Comparison of ENCODE assay signal across 8 cellular contexts in the genomic region with DNA sequence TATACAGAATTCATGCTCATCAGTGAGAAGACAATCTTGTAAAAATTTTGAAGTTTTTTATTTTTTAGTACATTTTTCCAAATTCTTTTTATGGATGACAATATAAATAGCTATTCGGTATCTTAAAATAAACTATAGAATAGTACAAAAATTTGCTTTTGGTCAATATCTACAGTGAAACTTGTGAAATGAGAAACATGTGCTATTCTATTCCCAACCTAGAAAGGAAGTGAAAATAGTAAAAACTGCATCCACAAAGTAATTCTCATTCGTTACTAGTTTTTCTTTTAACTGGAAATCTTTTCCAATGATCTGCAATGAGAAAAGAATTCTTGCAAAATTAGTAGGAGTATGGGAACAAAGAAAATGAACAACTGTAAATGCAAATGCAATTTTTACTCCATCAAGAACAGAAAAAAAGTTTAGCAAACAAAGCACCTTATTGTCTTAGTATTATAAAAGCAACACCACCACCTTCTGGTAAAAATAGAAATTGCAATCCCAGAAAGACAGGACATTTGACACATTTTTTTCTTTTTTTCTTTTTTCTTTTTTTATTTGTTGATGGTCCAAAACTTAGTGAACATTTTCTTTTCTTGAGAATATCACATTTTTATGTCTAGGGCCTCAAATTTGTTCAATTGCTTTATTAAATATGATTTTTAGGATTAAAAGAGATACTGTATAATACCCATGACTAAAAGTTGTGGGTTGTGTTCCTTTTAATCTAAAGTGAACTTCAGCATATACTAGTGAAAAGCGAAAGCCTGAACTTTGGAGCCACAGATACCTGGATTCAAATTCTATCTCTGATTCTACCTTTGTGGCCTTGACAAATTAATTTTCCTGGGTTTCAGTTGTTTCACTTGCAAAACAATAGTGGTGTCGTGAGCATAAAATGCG.
DNase-seq lines count a peak whose midpoint lies in the region; ATAC-seq and TF ChIP-seq lines count a peak whose summit lies in the region.

No MANE protein-coding gene starts in this region.

- H3K27me3 Mint-ChIP-seq in CD4-positive, alpha-beta memory T cell = peaks cover 0 to 2% of the 10 kb centered on the region in 2 donors
- H3K27me3 Mint-ChIP-seq in activated naive CD8-positive, alpha-beta T cell treated with anti-CD3 and anti-CD28 coated beads for 36 hours = peaks cover 9% of the 10 kb centered on the region

- H3K79me2 ChIP-seq in SU-DHL-6 (ENCODE audit: insufficient read depth, low read length) = no peaks in the 10 kb centered on the region

- H2AFZ ChIP-seq in SU-DHL-6 (ENCODE audit: low read depth, low read length, severe bottlenecking) = no peak overlapping the region

- H3K9me3 ChIP-seq in CD4-positive, alpha-beta memory T cell (ENCODE audit: control insufficient read depth in 1 of 2, low read length in 2 of 2) = no peaks in the 10 kb centered on the region
- H3K9me3 ChIP-seq in SU-DHL-6 (ENCODE audit: insufficient read depth, low read length) = no peaks in the 10 kb centered on the region

- no peak overlapping the region for H3K27ac Mint-ChIP-seq in CD4-positive, alpha-beta memory T cell
- H3K27ac Mint-ChIP-seq in activated naive CD8-positive, alpha-beta T cell treated with anti-CD3 and anti-CD28 coated beads for 36 hours = no peak overlapping the region

- H3K9me2 ChIP-seq in SU-DHL-6 (replicated peaks; ENCODE audit: insufficient read depth, low read length) = no peaks in the 10 kb centered on the region

- intact Hi-C loops in CD4-positive, alpha-beta memory T cell (cut with micrococcal nuclease) = loop anchor here (5.0 kb wide), 1 partner anchor 1791 kb away; no protein-coding TSS in a partner anchor

- no peaks in the 10 kb centered on the region for H3K9me3 Mint-ChIP-seq in CD4-positive, alpha-beta memory T cell
- H3K9me3 Mint-ChIP-seq in activated naive CD8-positive, alpha-beta T cell treated with anti-CD3 and anti-CD28 coated beads for 36 hours = no peaks in the 10 kb centered on the region

- H3K4me1 Mint-ChIP-seq in CD4-positive, alpha-beta memory T cell = no peaks in the 10 kb centered on the region
- no peaks in the 10 kb centered on the region for H3K4me1 Mint-ChIP-seq in activated naive CD8-positive, alpha-beta T cell treated with anti-CD3 and anti-CD28 coated beads for 36 hours

- H3K4me3 Mint-ChIP-seq in CD4-positive, alpha-beta memory T cell = no peak overlapping the region
- no peak overlapping the region for H3K4me3 Mint-ChIP-seq in activated naive CD8-positive, alpha-beta T cell treated with anti-CD3 and anti-CD28 coated beads for 36 hours

- no peaks in the 10 kb centered on the region for H4K20me1 ChIP-seq in SU-DHL-6 (ENCODE audit: low read depth, low read length)

- no peaks in the 10 kb centered on the region for H3K36me3 Mint-ChIP-seq in CD4-positive, alpha-beta memory T cell
- H3K36me3 Mint-ChIP-seq in activated naive CD8-positive, alpha-beta T cell treated with anti-CD3 and anti-CD28 coated beads for 36 hours = no peaks in the 10 kb centered on the region

- CTCF ChIA-PET in CD4-positive, alpha-beta memory T cell (lab: Charles Lee; ENCODE audit: partially characterized antibody) = no interaction called here

- DNase-seq in CD4-positive, alpha-beta memory T cell = peak in 4 of 5 donors; percentile 18 to 53 (median 32)
- DNase-seq in inferior parietal cortex (ENCODE audit: extremely low spot score) = peak; percentile 14
- no peak for DNase-seq in effector CD8-positive, alpha-beta T cell (lab: John Stamatoyannopoulos, UW)
- DNase-seq in activated naive CD8-positive, alpha-beta T cell treated with anti-CD3 and anti-CD28 coated beads for 36 hours = no peak

- H3K4me2 ChIP-seq in SU-DHL-6 (ENCODE audit: low read depth, low read length, poor library complexity, severe bottlenecking) = no peak overlapping the region

- no peaks in the 10 kb centered on the region for H3K36me3 ChIP-seq in CD4-positive, alpha-beta memory T cell (ENCODE audit: insufficient read depth, low read length)
- H3K36me3 ChIP-seq in SU-DHL-6 (ENCODE audit: low read length) = no peaks in the 10 kb centered on the region

- TF ChIP-seq RAD21 in Ishikawa (IDR thresholded peaks at IDR 0.05; ENCODE audit: low read depth) = peak; percentile 69

- H3K9ac ChIP-seq in SU-DHL-6 (ENCODE audit: low read length) = no peak overlapping the region

- no peaks in the 10 kb centered on the region for H3F3A ChIP-seq in SU-DHL-6 (ENCODE audit: insufficient read depth)

- no peak overlapping the region for H3K4me3 ChIP-seq in CD4-positive, alpha-beta memory T cell (ENCODE audit: low read length in 2 of 2)
- no peak overlapping the region for H3K4me3 ChIP-seq in SU-DHL-6 (ENCODE audit: insufficient read depth, low read length, poor library complexity, severe bottlenecking)

- H3K4me1 ChIP-seq in CD4-positive, alpha-beta memory T cell (ENCODE audit: insufficient read depth, low read length) = no peaks in the 10 kb centered on the region

- H3K27ac ChIP-seq in CD4-positive, alpha-beta memory T cell (ENCODE audit: low read depth, low read length) = no peak overlapping the region
- H3K27ac ChIP-seq in SU-DHL-6 (ENCODE audit: low read depth, low read length) = no peak overlapping the region

- TF ChIP-seq CTCF in SU-DHL-6 (IDR thresholded peaks at IDR 0.05; ENCODE audit: insufficient read depth, low read length, poor library complexity, severe bottlenecking) = peak; percentile 31

- POLR2A ChIA-PET in CD4-positive, alpha-beta memory T cell (lab: Charles Lee; ENCODE audit: partially characterized antibody) = no interaction called here

- ATAC-seq in GM18867 (IDR thresholded peaks at IDR 0.05; ENCODE audit: unreplicated experiment) (peak; percentile 70), HG03135 (IDR thresholded peaks at IDR 0.05; ENCODE audit: unreplicated experiment) (no peak)

- no peaks in the 10 kb centered on the region for H3K27me3 ChIP-seq in CD4-positive, alpha-beta memory T cell (ENCODE audit: insufficient read depth, low read length)
- H3K27me3 ChIP-seq in SU-DHL-6 (ENCODE audit: low read length) = no peaks in the 10 kb centered on the region

- no peak for TF ChIP-seq EP300 in Ishikawa (IDR thresholded peaks at IDR 0.05; ENCODE audit: borderline replicate concordance)

TF ChIP-seq in Ishikawa, 13 proteins besides CTCF, POLR2A, EP300 and RAD21:
- TF ChIP-seq FOXM1 (IDR thresholded peaks at IDR 0.05; ENCODE audit: borderline replicate concordance, low read depth) = no peak
- TF ChIP-seq TEAD4 (IDR thresholded peaks at IDR 0.05) = no peak
- TF ChIP-seq ZBTB7A (IDR thresholded peaks at IDR 0.05; ENCODE audit: low read depth) = no peak
- TF ChIP-seq CREB1 (IDR thresholded peaks at IDR 0.05; ENCODE audit: low read depth) = no peak
- TF ChIP-seq, protein P1, sequence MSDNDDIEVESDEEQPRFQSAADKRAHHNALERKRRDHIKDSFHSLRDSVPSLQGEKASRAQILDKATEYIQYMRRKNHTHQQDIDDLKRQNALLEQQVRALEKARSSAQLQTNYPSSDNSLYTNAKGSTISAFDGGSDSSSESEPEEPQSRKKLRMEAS (IDR thresholded peaks at IDR 0.05) = no peak
- no peak for TF ChIP-seq YY1 (IDR thresholded peaks at IDR 0.05; ENCODE audit: low read depth)
- no peak for TF ChIP-seq TAF1 (IDR thresholded peaks at IDR 0.05; ENCODE audit: low read depth)
- TF ChIP-seq CEBPB (IDR thresholded peaks at IDR 0.05) = no peak
- no peak for TF ChIP-seq TCF12 (IDR thresholded peaks at IDR 0.05; ENCODE audit: low read depth)
- no peak for TF ChIP-seq REST (IDR thresholded peaks at IDR 0.05; ENCODE audit: low read depth)
- TF ChIP-seq NFIC (IDR thresholded peaks at IDR 0.05) = no peak

Comparison
In these comparisons a context has a peak if more than half of its experiments do, and no peak if none do; other contexts are left out.
1. DNase-seq: peak in CD4-positive, alpha-beta memory T cell (4 of 5) and inferior parietal cortex (single experiment); none in effector CD8-positive, alpha-beta T cell (single experiment) and activated naive CD8-positive, alpha-beta T cell treated with anti-CD3 and anti-CD28 coated beads for 36 hours (single experiment).